Comparison of ENCODE assay signal across 25 cellular contexts in genomic region chr19:7063339-7063738, GRCh38. TPM values are rescaled to one million over a fixed set of nuclear protein-coding genes. Genes with fewer than 3 reads are reported as not detected.
"Had no signal": no experiment of that assay in that cellular context is flagged by ENCODE, and none has a peak within 500 bp of the region (broad histone marks: within the 10 kb centered on the region; RNA-seq: fewer than 3 reads in every experiment).

No MANE protein-coding gene starts in this region.

- H3K27ac Mint-ChIP-seq: activated T-helper 2 cell treated with anti-CD3 and anti-CD28 coated beads, Interferon-gamma antibody, Interleukin-2, Interleukin-4, amounts not matched to agents 10 μg/mL and 5 μg/mL and 100 μg/mL, durations not matched to agents 14 hours and 24 hours and 36 hours; T-helper 2 cell treated with Interferon-gamma antibody and Interleukin-4, amounts not matched to agents 5 μg/mL and 100 μg/mL, for 36 hours had no signal

- DNase-seq: activated CD4-positive, alpha-beta T cell treated with anti-CD3 and anti-CD28 coated beads for 4 hours; activated naive CD4-positive, alpha-beta T cell treated with Interleukin-2 at 50 U/mL for 16 hours; activated T-cell treated with anti-CD3 and anti-CD28 coated beads for 4 hours; cerebellar nuclear complex; cortex of kidney; erythroblast; hypothalamus; midbrain; right lobe of liver; small intestine; stimulated activated CD4-positive, alpha-beta T cell treated with anti-CD3 and anti-CD28 coated beads, Interleukin-15, amount 100 ng/mL, for 24 hours; stimulated activated CD4-positive, alpha-beta T cell treated with anti-CD3 and anti-CD28 coated beads, Interleukin-2, amount 100 ng/mL, for 48 hours; stomach; trophoblast cell had no signal

- H3K27me3 ChIP-seq: right lobe of liver, stomach, vagina had no signal

- H3K27ac ChIP-seq: right lobe of liver, stomach, vagina had no signal

- ATAC-seq: left lobe of liver, right lobe of liver had no signal

- H3K36me3 ChIP-seq: right lobe of liver, stomach, vagina had no signal

- H3K9me3 ChIP-seq: right lobe of liver, stomach, vagina had no signal

- H3K9me3 Mint-ChIP-seq: T-helper 2 cell treated with Interferon-gamma antibody and Interleukin-4, amounts not matched to agents 5 μg/mL and 100 μg/mL, for 36 hours had no signal

- H3K4me1 ChIP-seq: right lobe of liver, stomach, vagina had no signal

- H3K4me3 ChIP-seq: right lobe of liver, stomach, vagina had no signal

- H3K4me3 Mint-ChIP-seq: T-helper 2 cell treated with Interferon-gamma antibody and Interleukin-4, amounts not matched to agents 5 μg/mL and 100 μg/mL, for 36 hours had no signal

RNA-seq across cellular contexts. Expression of gene MBD3L3, which starts 4.9 kb away (rescaled TPM):
- total RNA-seq: activated T-helper 2 cell treated with anti-CD3 and anti-CD28 coated beads, Interferon-gamma antibody, Interleukin-2, Interleukin-4, amounts not matched to agents 10 μg/mL and 5 μg/mL and 100 μg/mL, durations not matched to agents 14 hours and 24 hours and 36 hours; bronchial epithelial cell; frontal cortex; left lobe of liver; lung microvascular endothelial cell; osteocyte; pulmonary artery endothelial cell; right lobe of liver; stomach; temporal lobe; vagina had no signal
- polyA plus RNA-seq: keratinocyte, small intestine, stomach had no signal

RNA-seq across cellular contexts. Expression of gene MBD3L2, which starts 14.2 kb away (rescaled TPM):
- total RNA-seq: activated T-helper 2 cell treated with anti-CD3 and anti-CD28 coated beads, Interferon-gamma antibody, Interleukin-2, Interleukin-4, amounts not matched to agents 10 μg/mL and 5 μg/mL and 100 μg/mL, durations not matched to agents 14 hours and 24 hours and 36 hours; bronchial epithelial cell; frontal cortex; left lobe of liver; lung microvascular endothelial cell; osteocyte; pulmonary artery endothelial cell; right lobe of liver; stomach; temporal lobe; vagina had no signal
- polyA plus RNA-seq: keratinocyte, small intestine, stomach had no signal

RNA-seq across cellular contexts. Expression of gene MBD3L4, which starts 23.4 kb away (rescaled TPM):
- total RNA-seq: activated T-helper 2 cell treated with anti-CD3 and anti-CD28 coated beads, Interferon-gamma antibody, Interleukin-2, Interleukin-4, amounts not matched to agents 10 μg/mL and 5 μg/mL and 100 μg/mL, durations not matched to agents 14 hours and 24 hours and 36 hours; bronchial epithelial cell; frontal cortex; left lobe of liver; lung microvascular endothelial cell; osteocyte; pulmonary artery endothelial cell; right lobe of liver; stomach; temporal lobe; vagina had no signal
- polyA plus RNA-seq: keratinocyte, small intestine, stomach had no signal

RNA-seq across cellular contexts. Expression of gene MBD3L5, which starts 33.0 kb away (rescaled TPM):
- total RNA-seq: activated T-helper 2 cell treated with anti-CD3 and anti-CD28 coated beads, Interferon-gamma antibody, Interleukin-2, Interleukin-4, amounts not matched to agents 10 μg/mL and 5 μg/mL and 100 μg/mL, durations not matched to agents 14 hours and 24 hours and 36 hours; bronchial epithelial cell; frontal cortex; left lobe of liver; lung microvascular endothelial cell; osteocyte; pulmonary artery endothelial cell; right lobe of liver; stomach; temporal lobe; vagina had no signal
- polyA plus RNA-seq: keratinocyte, small intestine, stomach had no signal
